11 cellular contexts compared by ENCODE assay signal in genomic region chr16:24151482-24151939, GRCh38.
DNase-seq lines count a peak whose midpoint lies in the region; ATAC-seq and TF ChIP-seq lines count a peak whose summit lies in the region.
"Had no signal": no experiment of that assay in that cellular context is flagged by ENCODE, and none has a peak within 500 bp of the region (broad histone marks: within the 10 kb centered on the region; RNA-seq: fewer than 3 reads in every experiment).

No MANE protein-coding gene starts in this region.

- WGBS in gastroesophageal sphincter (ENCODE audit: low coverage in 1 of 2), 2 donors, result 56 to 60% methylated on average over 2 to 5 of the region's 5 CpGs

- no peak overlapping the region for H3K27ac ChIP-seq in upper lobe of right lung
- H3K27ac ChIP-seq in gastroesophageal sphincter, result no peak overlapping the region

- peak overlapping the region; percentile 84 for H3K27ac Mint-ChIP-seq in activated CD4-positive, alpha-beta T cell treated with anti-CD3 and anti-CD28 coated beads, Interleukin-2, amount 10 ng/mL, durations not matched to agents 24 days and 14 days
- H3K27ac Mint-ChIP-seq in endothelial cell (ENCODE audit: unreplicated experiment), result peak overlapping the region; percentile 83
- no peak overlapping the region for H3K27ac Mint-ChIP-seq in glutamatergic neuron (ENCODE audit: unreplicated experiment)

- peak; percentile 68 for ATAC-seq in upper lobe of right lung
- ATAC-seq in gastroesophageal sphincter, result no peak
- ATAC-seq: Panc1 had no signal

- TF ChIP-seq CTCF in endothelial cell (IDR thresholded peaks at IDR 0.05; ENCODE audit: unreplicated experiment) (no peak), upper lobe of right lung (IDR thresholded peaks at IDR 0.05) (no peak), glutamatergic neuron (IDR thresholded peaks at IDR 0.05; ENCODE audit: partially characterized antibody, unreplicated experiment) (no peak), gastroesophageal sphincter (IDR thresholded peaks at IDR 0.05) (no peak)

- H3K4me1 Mint-ChIP-seq in activated CD4-positive, alpha-beta T cell treated with anti-CD3 and anti-CD28 coated beads, Interleukin-2, amount 10 ng/mL, durations not matched to agents 24 days and 14 days, result peaks cover 26% of the 10 kb centered on the region
- peaks cover 32% of the 10 kb centered on the region for H3K4me1 Mint-ChIP-seq in endothelial cell (ENCODE audit: unreplicated experiment)
- H3K4me1 Mint-ChIP-seq in glutamatergic neuron (ENCODE audit: low read depth, unreplicated experiment), result no peaks in the 10 kb centered on the region

- H3K4me3 ChIP-seq in upper lobe of right lung (no peak overlapping the region), gastroesophageal sphincter (no peak overlapping the region)

- no peaks in the 10 kb centered on the region for H3K27me3 ChIP-seq in upper lobe of right lung
- H3K27me3 ChIP-seq in gastroesophageal sphincter, result peaks cover 3% of the 10 kb centered on the region

- H3K4me1 ChIP-seq in upper lobe of right lung, result no peaks in the 10 kb centered on the region
- H3K4me1 ChIP-seq in gastroesophageal sphincter, result no peaks in the 10 kb centered on the region

- DNase-seq in stimulated activated CD4-positive, alpha-beta T cell treated with anti-CD3 and anti-CD28 coated beads, Interleukin-15, amount 100 ng/mL, for 24 hours, result peak; percentile 34
- DNase-seq in stimulated activated CD4-positive, alpha-beta T cell treated with anti-CD3 and anti-CD28 coated beads, Interleukin-4, amount 100 ng/mL, for 1 hour, result no peak
- DNase-seq in activated CD4-positive, alpha-beta T cell treated with anti-CD3 and anti-CD28 coated beads, Interleukin-2, amount 10 ng/mL, durations not matched to agents 24 days and 14 days, result peak; percentile 67
- peak; percentile 54 for DNase-seq in endothelial cell (ENCODE audit: low spot score)
- DNase-seq in upper lobe of right lung, result no peak
- no peak for DNase-seq in glutamatergic neuron
- DNase-seq in NCI-H774 (lab: John Stamatoyannopoulos, UW), result no peak
- DNase-seq: AML-193, small intestine had no signal

- H3K4me3 Mint-ChIP-seq in activated CD4-positive, alpha-beta T cell treated with anti-CD3 and anti-CD28 coated beads, Interleukin-2, amount 10 ng/mL, durations not matched to agents 24 days and 14 days, result no peak overlapping the region
- H3K4me3 Mint-ChIP-seq in endothelial cell (ENCODE audit: unreplicated experiment), result no peak overlapping the region
- H3K4me3 Mint-ChIP-seq in glutamatergic neuron (ENCODE audit: unreplicated experiment), result no peak overlapping the region

- H3K9me3 ChIP-seq in upper lobe of right lung (no peaks in the 10 kb centered on the region), gastroesophageal sphincter (no peaks in the 10 kb centered on the region)

- H3K36me3 ChIP-seq in upper lobe of right lung, result no peaks in the 10 kb centered on the region
- H3K36me3 ChIP-seq in gastroesophageal sphincter, result no peaks in the 10 kb centered on the region

- peaks cover 32% of the 10 kb centered on the region for H3K36me3 Mint-ChIP-seq in activated CD4-positive, alpha-beta T cell treated with anti-CD3 and anti-CD28 coated beads, Interleukin-2, amount 10 ng/mL, durations not matched to agents 24 days and 14 days (ENCODE audit: low read depth)
- H3K36me3 Mint-ChIP-seq in endothelial cell (ENCODE audit: low read depth, unreplicated experiment) (no peaks in the 10 kb centered on the region), glutamatergic neuron (ENCODE audit: unreplicated experiment) (no peaks in the 10 kb centered on the region)

- H3K9me3 Mint-ChIP-seq in activated CD4-positive, alpha-beta T cell treated with anti-CD3 and anti-CD28 coated beads, Interleukin-2, amount 10 ng/mL, durations not matched to agents 24 days and 14 days, result no peaks in the 10 kb centered on the region
- no peaks in the 10 kb centered on the region for H3K9me3 Mint-ChIP-seq in endothelial cell (ENCODE audit: unreplicated experiment)
- H3K9me3 Mint-ChIP-seq in glutamatergic neuron (ENCODE audit: unreplicated experiment), result peaks cover 5% of the 10 kb centered on the region

- TF ChIP-seq POLR2A in gastroesophageal sphincter (IDR thresholded peaks at IDR 0.05), result no peak

- no peaks in the 10 kb centered on the region for H3K27me3 Mint-ChIP-seq in activated CD4-positive, alpha-beta T cell treated with anti-CD3 and anti-CD28 coated beads, Interleukin-2, amount 10 ng/mL, durations not matched to agents 24 days and 14 days
- H3K27me3 Mint-ChIP-seq in endothelial cell (ENCODE audit: unreplicated experiment) (peaks cover 5% of the 10 kb centered on the region), glutamatergic neuron (ENCODE audit: unreplicated experiment) (no peaks in the 10 kb centered on the region)

- intact Hi-C loops in activated CD4-positive, alpha-beta T cell treated with anti-CD3 and anti-CD28 coated beads, Interleukin-2, amount 10 ng/mL, durations not matched to agents 24 days and 14 days (cut with micrococcal nuclease), result loop anchor here (1.0 to 2.0 kb wide), 2 partner anchors 12 to 39 kb away; no protein-coding TSS in a partner anchor
- intact Hi-C loops in upper lobe of right lung (cut with DNase I), result no loop called here

- no peak for TF ChIP-seq EP300 in gastroesophageal sphincter (IDR thresholded peaks at IDR 0.05)

Comparison
In these comparisons a context has a peak if more than half of its experiments do, and no peak if none do; other contexts are left out.
1. DNase-seq: peak in stimulated activated CD4-positive, alpha-beta T cell treated with anti-CD3 and anti-CD28 coated beads, Interleukin-15, amount 100 ng/mL, for 24 hours (single experiment), activated CD4-positive, alpha-beta T cell treated with anti-CD3 and anti-CD28 coated beads, Interleukin-2, amount 10 ng/mL, durations not matched to agents 24 days and 14 days (single experiment) and endothelial cell (single experiment); none in stimulated activated CD4-positive, alpha-beta T cell treated with anti-CD3 and anti-CD28 coated beads, Interleukin-4, amount 100 ng/mL, for 1 hour (single experiment), upper lobe of right lung (single experiment), glutamatergic neuron (single experiment) and NCI-H774 (single experiment).